ENCODE assay signal across 8 cellular contexts in genomic region chr6:71190809-71191208, GRCh38.
DNase-seq lines count a peak whose midpoint lies in the region; ATAC-seq and TF ChIP-seq lines count a peak whose summit lies in the region.
"Had no signal": no experiment of that assay in that cellular context is flagged by ENCODE, and none has a peak within 500 bp of the region (broad histone marks: within the 10 kb centered on the region; RNA-seq: fewer than 3 reads in every experiment).

No MANE protein-coding gene starts in this region.

- no peak for ATAC-seq in GM19351 (IDR thresholded peaks at IDR 0.05; ENCODE audit: unreplicated experiment)

- H3K9ac ChIP-seq in parathyroid adenoma: no peak overlapping the region

- DNase-seq in NCI-H69 (lab: John Stamatoyannopoulos, UW): peak; percentile 57
- DNase-seq in dermis blood vessel endothelial cell: peak; percentile 64
- no peak for DNase-seq in testis
- DNase-seq in DMS153 (lab: John Stamatoyannopoulos, UW): no peak
- DNase-seq: activated gamma-delta T cell had no signal

- H3K36me3 ChIP-seq in parathyroid adenoma (ENCODE audit: control insufficient read depth, insufficient read depth, low read length) (no peaks in the 10 kb centered on the region), testis (ENCODE audit: low read depth, missing control alignments) (no peaks in the 10 kb centered on the region)

- no peak overlapping the region for H3K4me3 ChIP-seq in parathyroid adenoma (ENCODE audit: low read depth, low read length)
- H3K4me3 ChIP-seq in testis: no peak overlapping the region

- no peak overlapping the region for H3K27ac ChIP-seq in parathyroid adenoma
- H3K27ac ChIP-seq in testis: no peak overlapping the region

- no peaks in the 10 kb centered on the region for H3K79me2 ChIP-seq in parathyroid adenoma

- TF ChIP-seq POLR2A in testis (IDR thresholded peaks at IDR 0.05): no peak

- H3K27me3 ChIP-seq in parathyroid adenoma (ENCODE audit: control insufficient read depth, insufficient read depth, low read length) (no peaks in the 10 kb centered on the region), testis (no peaks in the 10 kb centered on the region)

- no peaks in the 10 kb centered on the region for H3K4me1 ChIP-seq in parathyroid adenoma
- no peaks in the 10 kb centered on the region for H3K4me1 ChIP-seq in testis

- H3K9me3 ChIP-seq in parathyroid adenoma (ENCODE audit: control insufficient read depth, low read length) (no peaks in the 10 kb centered on the region), testis (no peaks in the 10 kb centered on the region)

- H3K4me2 ChIP-seq in parathyroid adenoma (ENCODE audit: low read length): no peak overlapping the region

- TF ChIP-seq CTCF in GM12874 (IDR thresholded peaks at IDR 0.05; ENCODE audit: insufficient read depth, low read depth, low read length) (0 out of 2 replicates have a peak, but pooled peaks have one; percentile 6), parathyroid adenoma (IDR thresholded peaks at IDR 0.05) (peak; percentile 53), testis (IDR thresholded peaks at IDR 0.05) (peak in 1 of 3 experiments; percentile 39)

- WGBS in testis, 2 donors: 26 to 43% methylated on average over 3 of the region's 3 CpGs

- intact Hi-C loops in testis (cut with DNase I; ENCODE audit: low total_unique reads): no loop called here

- H2AFZ ChIP-seq in parathyroid adenoma: no peak overlapping the region

Comparison
In these comparisons a context has a peak if more than half of its experiments do, and no peak if none do; other contexts are left out.
1. DNase-seq: peak in NCI-H69 (single experiment) and dermis blood vessel endothelial cell (single experiment); none in testis (single experiment) and DMS153 (single experiment).